3 cellular contexts compared by ENCODE assay signal in genomic region chr6:148713033-148713738, GRCh38.
TF ChIP-seq lines count a peak whose summit lies in the region.

No MANE protein-coding gene starts in this region.

TF ChIP-seq in HepG2, 621 proteins besides CTCF, POLR2A, EP300 and RAD21:
- TF ChIP-seq ZNF563 (CRISPR knock-in tag; IDR thresholded peaks at IDR 0.05): no peak
- TF ChIP-seq ATF4 (CRISPR knock-in tag; IDR thresholded peaks at IDR 0.05): 0 out of 4 replicates have a peak, but pooled peaks of 1 of the 2 experiments have one; percentile 34
- peak; percentile 75 for TF ChIP-seq ATF7 (IDR thresholded peaks at IDR 0.05)
- no peak for TF ChIP-seq ATF7 (CRISPR knock-in tag; IDR thresholded peaks at IDR 0.05)

TF ChIP-seq in HEK293, 187 proteins besides CTCF, POLR2A, EP300 and RAD21:
- TF ChIP-seq ZNF133 (tag by site-specific recombination; IDR thresholded peaks at IDR 0.05) (peak; percentile 95), ZNF624 (tag by site-specific recombination; IDR thresholded peaks at IDR 0.05) (no peak), SETDB1 (IDR thresholded peaks at IDR 0.05; ENCODE audit: insufficient read length, low read length) (peak; percentile 28)
TF ChIP-seq in HEK293: peak in this region for 2.

TF ChIP-seq in K562, 482 proteins besides CTCF, POLR2A, EP300 and RAD21:
- TF ChIP-seq ATF3 (IDR thresholded peaks at IDR 0.05): peak; percentile 61
- TF ChIP-seq ATF3 (CRISPR knock-in tag; conservative IDR thresholded peaks at IDR 0.05): no peak
- no peak for TF ChIP-seq SRSF1 (IDR thresholded peaks at IDR 0.05; ENCODE audit: low read depth, low read length)
- no peak for TF ChIP-seq POLR2AphosphoS2 (IDR thresholded peaks at IDR 0.05; ENCODE audit: low read length)
- no peak for TF ChIP-seq MCM2 (IDR thresholded peaks at IDR 0.05; ENCODE audit: low read depth)
- no peak for TF ChIP-seq NFIC (IDR thresholded peaks at IDR 0.05)
- no peak for TF ChIP-seq NCOA1 (IDR thresholded peaks at IDR 0.05; ENCODE audit: low read depth)
- TF ChIP-seq STAT5B (CRISPR knock-in tag; IDR thresholded peaks at IDR 0.05): no peak
- no peak for TF ChIP-seq KDM5B (IDR thresholded peaks at IDR 0.05; ENCODE audit: insufficient replicate concordance, low read depth, low read length)
- no peak for TF ChIP-seq NR1H2 (CRISPR knock-in tag; IDR thresholded peaks at IDR 0.05)
- TF ChIP-seq SREBF1 (IDR thresholded peaks at IDR 0.05; ENCODE audit: borderline replicate concordance, low read depth, low read length): no peak
- TF ChIP-seq YY1 (IDR thresholded peaks at IDR 0.05; ENCODE audit: borderline replicate concordance in 1 of 3, control insufficient read depth in 1 of 3, extremely low read depth in 1 of 3, insufficient read depth in 3 of 3, insufficient read length in 1 of 3, insufficient replicate concordance in 2 of 3, low read depth in 1 of 3, low read length in 2 of 3): no peak
- TF ChIP-seq ZNF639 (CRISPR knock-in tag; conservative IDR thresholded peaks at IDR 0.05 in 1 of 2, IDR thresholded peaks at IDR 0.05 in 1 of 2): no peak
- TF ChIP-seq ATF4 (CRISPR knock-in tag; IDR thresholded peaks at IDR 0.05): peak; percentile 68
- TF ChIP-seq CEBPG (CRISPR knock-in tag; IDR thresholded peaks at IDR 0.05): no peak
- TF ChIP-seq CEBPG (tag; conservative IDR thresholded peaks at IDR 0.05 in 1 of 2, IDR thresholded peaks at IDR 0.05 in 1 of 2): peak in 1 of 2 experiments; percentile 77; a peak in 2 of 4 replicates
- TF ChIP-seq ZNF507 (tag; conservative IDR thresholded peaks at IDR 0.05): no peak
- TF ChIP-seq ZNF766 (CRISPR knock-in tag; conservative IDR thresholded peaks at IDR 0.05): no peak
- TF ChIP-seq BDP1 (IDR thresholded peaks at IDR 0.05; ENCODE audit: insufficient read depth, insufficient read length): no peak
- no peak for TF ChIP-seq POLR3G (IDR thresholded peaks at IDR 0.05; ENCODE audit: extremely low read depth, insufficient read length, insufficient replicate concordance)
- no peak for TF ChIP-seq ETV6 (IDR thresholded peaks at IDR 0.05; ENCODE audit: borderline replicate concordance in 1 of 2, low read depth in 2 of 2, low read length in 1 of 2)
- no peak for TF ChIP-seq ETV6 (CRISPR knock-in tag; IDR thresholded peaks at IDR 0.05; ENCODE audit: borderline replicate concordance)
